1 cellular context compared by ENCODE assay signal in the genomic region with DNA sequence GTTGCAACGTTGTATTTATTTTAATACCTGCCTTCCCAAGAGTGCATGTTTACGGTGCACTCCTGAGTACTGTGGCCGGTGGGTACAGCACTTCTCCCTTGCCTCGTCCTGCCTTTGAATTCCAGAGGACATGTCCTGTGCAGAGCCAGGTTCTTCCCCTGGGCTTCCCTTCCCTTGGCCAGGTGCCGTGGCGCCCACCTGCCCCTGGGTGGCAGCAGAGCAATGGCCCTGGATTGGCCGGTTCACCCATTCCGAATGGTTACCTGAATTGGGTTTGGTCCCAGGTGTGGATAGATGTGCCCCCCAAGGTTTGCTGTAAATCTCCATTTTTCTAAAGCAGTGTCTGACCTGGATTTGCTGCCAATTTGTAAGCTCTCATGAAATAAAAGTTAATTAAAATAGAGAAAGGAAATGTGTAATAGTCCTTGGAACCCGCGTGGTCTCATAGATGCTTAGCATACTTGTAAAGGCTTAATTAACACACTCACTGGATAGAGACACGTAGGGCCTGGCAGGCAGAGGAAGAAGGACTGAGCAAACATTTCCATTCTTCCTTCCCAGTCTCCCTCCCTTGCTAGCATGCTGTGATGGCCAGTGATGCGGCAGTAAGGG.
TF ChIP-seq lines count a peak whose summit lies in the region.

No MANE protein-coding gene starts in this region.

TF ChIP-seq in HEK293T, 16 proteins besides CTCF, POLR2A, EP300 and RAD21 (continued from another document):
- TF ChIP-seq CTBP1 (IDR thresholded peaks at IDR 0.05; ENCODE audit: borderline replicate concordance) (no peak), ARNT (IDR thresholded peaks at IDR 0.05) (no peak), L3MBTL2 (conservative IDR thresholded peaks at IDR 0.05) (no peak), FOXM1 (IDR thresholded peaks at IDR 0.05; ENCODE audit: borderline replicate concordance) (no peak), FOXA1 (IDR thresholded peaks at IDR 0.05) (no peak)
